20 cellular contexts compared by ENCODE assay signal in genomic region chr4:146814736-146815135, GRCh38.
"Had no signal": no experiment of that assay in that cellular context is flagged by ENCODE, and none has a peak within 500 bp of the region (broad histone marks: within the 10 kb centered on the region; RNA-seq: fewer than 3 reads in every experiment).

No MANE protein-coding gene starts in this region.

- DNase-seq: activated CD4-positive, alpha-beta T cell treated with anti-CD3 and anti-CD28 coated beads, Interleukin-2, amount 10 ng/mL, durations not matched to agents 7 days and 5 days; activated CD8-positive, alpha-beta memory T cell treated with anti-CD3 and anti-CD28 coated beads, Interleukin-2, amount 10 ng/mL, durations not matched to agents 7 days and 5 days; activated CD8-positive, alpha-beta T cell treated with anti-CD3 and anti-CD28 coated beads for 36 hours; activated gamma-delta T cell; activated naive CD4-positive, alpha-beta T cell treated with anti-CD3 and anti-CD28 coated beads, Interleukin-2, amount 50 U/mL, for 16 hours; brain microvascular endothelial cell; caudate nucleus; effector CD4-positive, alpha-beta T cell; left ventricle myocardium superior; occipital lobe; posterior cingulate gyrus; right lobe of liver; small intestine; stimulated activated CD4-positive, alpha-beta T cell treated with anti-CD3 and anti-CD28 coated beads, Interleukin-2, amount 100 ng/mL, for 24 hours; stimulated activated naive CD8-positive, alpha-beta T cell treated with anti-CD3 and anti-CD28 coated beads, Interleukin-15, amount 100 ng/mL, for 72 hours; T-helper 17 cell; uterus had no signal

- H3K4me1 ChIP-seq: ascending aorta, right lobe of liver, tibial nerve, uterus had no signal

- H3K9me3 ChIP-seq: ascending aorta, right lobe of liver, uterus had no signal

- H3K27me3 ChIP-seq: ascending aorta, brain microvascular endothelial cell, right lobe of liver, tibial nerve, uterus had no signal

- H3K36me3 ChIP-seq: ascending aorta, brain microvascular endothelial cell, right lobe of liver, tibial nerve, uterus had no signal

- H3K4me3 ChIP-seq: ascending aorta, right lobe of liver, tibial nerve, uterus had no signal

- ATAC-seq: activated CD8-positive, alpha-beta memory T cell treated with anti-CD3 and anti-CD28 coated beads, Interleukin-2, amount 10 ng/mL, durations not matched to agents 7 days and 5 days; activated CD8-positive, alpha-beta T cell treated with anti-CD3 and anti-CD28 coated beads for 36 hours; left ventricle myocardium superior; right lobe of liver; stimulated activated effector memory CD8-positive, alpha-beta T cell treated with anti-CD3 and anti-CD28 coated beads, Interleukin-12 subunit alpha, Interleukin-12 subunit beta, amount 100 ng/mL, for 72 hours; stimulated activated naive CD8-positive, alpha-beta T cell treated with anti-CD3 and anti-CD28 coated beads, Interleukin-15, amount 100 ng/mL, for 72 hours; T-helper 17 cell had no signal

- H3K27ac ChIP-seq: ascending aorta, brain microvascular endothelial cell, right lobe of liver, tibial nerve, uterus had no signal
